Comparison of ENCODE assay signal across 2 cellular contexts in genomic region chr1:203443296-203443695, GRCh38.
TF ChIP-seq lines count a peak whose summit lies in the region.

No MANE protein-coding gene starts in this region.

TF ChIP-seq in GM23338, 12 proteins besides CTCF, POLR2A, EP300 and RAD21:
- TF ChIP-seq CREB1 (CRISPR knock-in tag; IDR thresholded peaks at IDR 0.05; ENCODE audit: low read depth) (no peak), NANOG (IDR thresholded peaks at IDR 0.05; ENCODE audit: borderline replicate concordance) (no peak), ZNF114 (CRISPR knock-in tag; IDR thresholded peaks at IDR 0.05) (no peak), POLR2AphosphoS5 (IDR thresholded peaks at IDR 0.05; ENCODE audit: low read depth) (no peak), JUNB (IDR thresholded peaks at IDR 0.05; ENCODE audit: unreplicated experiment) (no peak), REST (IDR thresholded peaks at IDR 0.05; ENCODE audit: unreplicated experiment) (no peak), ETS1 (IDR thresholded peaks at IDR 0.05) (no peak), ZNF462 (CRISPR knock-in tag; IDR thresholded peaks at IDR 0.05) (no peak), EZH2phosphoT487 (IDR thresholded peaks at IDR 0.05; ENCODE audit: unreplicated experiment) (no peak)

TF ChIP-seq in H1, 55 proteins besides CTCF, POLR2A, EP300 and RAD21:
- TF ChIP-seq TAF7 (optimal IDR thresholded peaks at IDR 0.05; ENCODE audit: borderline replicate concordance, low read depth, low read length) (no peak), BCL11A (IDR thresholded peaks at IDR 0.05; ENCODE audit: low read depth in 2 of 2, low read length in 2 of 2) (no peak), CHD2 (IDR thresholded peaks at IDR 0.05; ENCODE audit: low read length) (no peak), CHD1 (IDR thresholded peaks at IDR 0.05; ENCODE audit: low read depth, low read length) (no peak), CREB1 (IDR thresholded peaks at IDR 0.05) (no peak), GTF2F1 (IDR thresholded peaks at IDR 0.05; ENCODE audit: borderline replicate concordance, low read depth, low read length) (no peak), CHD7 (IDR thresholded peaks at IDR 0.05; ENCODE audit: insufficient replicate concordance, low read length) (no peak), FOSL1 (IDR thresholded peaks at IDR 0.05; ENCODE audit: insufficient read depth, low read depth, low read length) (no peak), YY1 (IDR thresholded peaks at IDR 0.05; ENCODE audit: low read depth, low read length) (no peak), MAFK (IDR thresholded peaks at IDR 0.05; ENCODE audit: low read depth, low read length) (no peak), RBBP5 (IDR thresholded peaks at IDR 0.05; ENCODE audit: borderline replicate concordance, low read depth, low read length) (no peak), SUZ12 (IDR thresholded peaks at IDR 0.05; ENCODE audit: low read length) (no peak), NRF1 (IDR thresholded peaks at IDR 0.05; ENCODE audit: low read depth, low read length) (no peak), ZNF274 (IDR thresholded peaks at IDR 0.05; ENCODE audit: borderline replicate concordance, extremely low read depth, low read length) (no peak), KDM5A (IDR thresholded peaks at IDR 0.05; ENCODE audit: low read length) (no peak)
TF ChIP-seq in H1: peak in this region for 0.
